ENCODE assay signal across 29 cellular contexts in the genomic region with DNA sequence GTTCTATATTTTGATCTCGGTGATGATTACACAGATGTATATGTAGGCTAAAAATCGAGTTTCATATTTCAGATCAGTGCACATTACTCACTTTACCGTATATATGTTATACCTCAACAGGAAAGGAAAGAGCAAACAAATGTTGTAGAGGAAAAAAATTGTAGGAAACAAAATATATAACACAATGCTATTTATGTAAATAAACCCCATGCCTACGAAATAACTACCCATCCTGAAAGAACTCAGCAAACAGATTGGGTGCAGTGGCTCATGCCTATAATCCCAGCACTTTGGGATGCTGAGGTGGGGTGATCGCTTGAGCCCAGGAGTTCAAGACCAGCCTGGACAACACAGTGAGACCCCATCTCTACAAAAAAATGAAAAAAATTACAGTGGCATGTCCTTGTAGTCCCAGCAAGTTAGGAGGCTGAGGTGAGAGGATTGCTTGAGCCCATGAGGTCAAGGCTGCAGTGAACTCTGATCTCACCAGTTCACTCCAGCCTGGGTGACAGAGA. TPM values are rescaled to one million over a fixed set of nuclear protein-coding genes. Genes with fewer than 3 reads are reported as not detected.
"Had no signal": no experiment of that assay in that cellular context is flagged by ENCODE, and none has a peak within 500 bp of the region (broad histone marks: within the 10 kb centered on the region; RNA-seq: fewer than 3 reads in every experiment).

No MANE protein-coding gene starts in this region.

- H3K9me3 Mint-ChIP-seq: activated CD4-positive, alpha-beta memory T cell treated with anti-CD3 and anti-CD28 coated beads, Interleukin-2, amount 10 ng/mL, durations not matched to agents 7 days and 5 days; activated CD4-positive, alpha-beta T cell treated with anti-CD3 and anti-CD28 coated beads, Interleukin-2, amount 10 ng/mL, durations not matched to agents 7 days and 5 days; activated naive CD4-positive, alpha-beta T cell treated with anti-CD3 and anti-CD28 coated beads, Interleukin-2, amount 10 ng/mL, durations not matched to agents 7 days and 5 days; activated naive CD4-positive, alpha-beta T cell treated with anti-CD3 and anti-CD28 coated beads, Interleukin-2, amount 50 U/mL, for 72 hours; activated naive CD8-positive, alpha-beta T cell treated with anti-CD3 and anti-CD28 coated beads, Interleukin-2, amount 10 ng/mL, durations not matched to agents 7 days and 5 days; activated T-cell treated with anti-CD3 and anti-CD28 coated beads, Interleukin-2, amount 50 U/mL, for 24 hours; activated T-cell treated with anti-CD3 and anti-CD28 coated beads, Interleukin-2, amount 50 U/mL, for 72 hours; brain; central memory CD8-positive, alpha-beta T cell; dendritic cell treated with granulocyte-macrophage colony-stimulating factor and Interleukin-4, amounts not matched to agents 40 ng/mL and 50 ng/mL, for 4 days; endodermal cell had no signal

- FAIRE-seq: frontal cortex had no signal

- DNase-seq: activated CD4-positive, alpha-beta memory T cell treated with anti-CD3 and anti-CD28 coated beads, Interleukin-2, amount 10 ng/mL, durations not matched to agents 7 days and 5 days; activated CD4-positive, alpha-beta T cell treated with anti-CD3 and anti-CD28 coated beads for 1 hour; activated CD4-positive, alpha-beta T cell treated with anti-CD3 and anti-CD28 coated beads for 4 hours; activated CD4-positive, alpha-beta T cell treated with anti-CD3 and anti-CD28 coated beads, Interleukin-2, amount 10 ng/mL, durations not matched to agents 7 days and 5 days; activated CD4-positive, alpha-beta T cell treated with anti-CD3 and anti-CD28 coated beads, Interleukin-2, amount 50 U/mL, for 4 hours; activated CD8-positive, alpha-beta memory T cell treated with anti-CD3 and anti-CD28 coated beads, Interleukin-2, amount 50 U/mL, for 48 hours; activated gamma-delta T cell; activated naive CD4-positive, alpha-beta T cell; activated naive CD4-positive, alpha-beta T cell treated with anti-CD3 and anti-CD28 coated beads, Interleukin-2, amount 10 ng/mL, durations not matched to agents 7 days and 5 days; activated naive CD8-positive, alpha-beta T cell treated with anti-CD3 and anti-CD28 coated beads, Interleukin-2, amount 10 ng/mL, durations not matched to agents 7 days and 5 days; activated T-cell treated with anti-CD3 and anti-CD28 coated beads for 4 hours; activated T-cell treated with anti-CD3 and anti-CD28 coated beads, Interleukin-2, amount 50 U/mL, for 24 hours; activated T-cell treated with anti-CD3 and anti-CD28 coated beads, Interleukin-2, amount 50 U/mL, for 72 hours; dorsolateral prefrontal cortex; effector memory CD4-positive, alpha-beta T cell; foreskin fibroblast; head of caudate nucleus; T-helper 2 cell had no signal

- H3K4me3 ChIP-seq: ascending aorta, breast epithelium, cardiac muscle cell, coronary artery, dorsolateral prefrontal cortex had no signal

- ATAC-seq: activated naive CD4-positive, alpha-beta T cell treated with anti-CD3 and anti-CD28 coated beads, Interleukin-2, amount 50 U/mL, for 72 hours; activated T-cell treated with anti-CD3 and anti-CD28 coated beads, Interleukin-2, amount 50 U/mL, for 72 hours; esophagus mucosa had no signal

- H3K27ac ChIP-seq: ascending aorta, breast epithelium, cardiac muscle cell, coronary artery, dorsolateral prefrontal cortex had no signal

- H3K36me3 Mint-ChIP-seq: activated naive CD4-positive, alpha-beta T cell treated with anti-CD3 and anti-CD28 coated beads, Interleukin-2, amount 10 ng/mL, durations not matched to agents 7 days and 5 days; activated naive CD4-positive, alpha-beta T cell treated with anti-CD3 and anti-CD28 coated beads, Interleukin-2, amount 50 U/mL, for 72 hours; activated naive CD8-positive, alpha-beta T cell treated with anti-CD3 and anti-CD28 coated beads, Interleukin-2, amount 10 ng/mL, durations not matched to agents 7 days and 5 days; brain had no signal

- H3K4me3 Mint-ChIP-seq: activated CD4-positive, alpha-beta memory T cell treated with anti-CD3 and anti-CD28 coated beads, Interleukin-2, amount 10 ng/mL, durations not matched to agents 7 days and 5 days; activated CD4-positive, alpha-beta T cell treated with anti-CD3 and anti-CD28 coated beads, Interleukin-2, amount 10 ng/mL, durations not matched to agents 7 days and 5 days; activated naive CD4-positive, alpha-beta T cell treated with anti-CD3 and anti-CD28 coated beads, Interleukin-2, amount 10 ng/mL, durations not matched to agents 7 days and 5 days; activated naive CD8-positive, alpha-beta T cell treated with anti-CD3 and anti-CD28 coated beads, Interleukin-2, amount 10 ng/mL, durations not matched to agents 7 days and 5 days; activated T-cell treated with anti-CD3 and anti-CD28 coated beads, Interleukin-2, amount 50 U/mL, for 24 hours; activated T-cell treated with anti-CD3 and anti-CD28 coated beads, Interleukin-2, amount 50 U/mL, for 72 hours; brain; central memory CD8-positive, alpha-beta T cell; dendritic cell treated with granulocyte-macrophage colony-stimulating factor and Interleukin-4, amounts not matched to agents 40 ng/mL and 50 ng/mL, for 4 days had no signal

- H3K4me1 ChIP-seq: ascending aorta, breast epithelium had no signal

- H3K27me3 ChIP-seq: ascending aorta, breast epithelium, cardiac muscle cell, dorsolateral prefrontal cortex had no signal

- H3K36me3 ChIP-seq: ascending aorta, breast epithelium, cardiac muscle cell had no signal

- H3K9me3 ChIP-seq: ascending aorta, breast epithelium had no signal

- H3K4me1 Mint-ChIP-seq: activated CD4-positive, alpha-beta memory T cell treated with anti-CD3 and anti-CD28 coated beads, Interleukin-2, amount 10 ng/mL, durations not matched to agents 7 days and 5 days; activated CD4-positive, alpha-beta T cell treated with anti-CD3 and anti-CD28 coated beads, Interleukin-2, amount 10 ng/mL, durations not matched to agents 7 days and 5 days; central memory CD8-positive, alpha-beta T cell had no signal

- H3K27me3 Mint-ChIP-seq: brain had no signal

- H3K27ac Mint-ChIP-seq: activated CD4-positive, alpha-beta memory T cell treated with anti-CD3 and anti-CD28 coated beads, Interleukin-2, amount 10 ng/mL, durations not matched to agents 7 days and 5 days; activated CD4-positive, alpha-beta T cell treated with anti-CD3 and anti-CD28 coated beads, Interleukin-2, amount 10 ng/mL, durations not matched to agents 7 days and 5 days; activated naive CD4-positive, alpha-beta T cell treated with anti-CD3 and anti-CD28 coated beads, Interleukin-2, amount 10 ng/mL, durations not matched to agents 7 days and 5 days; activated naive CD4-positive, alpha-beta T cell treated with anti-CD3 and anti-CD28 coated beads, Interleukin-2, amount 50 U/mL, for 72 hours; activated naive CD8-positive, alpha-beta T cell treated with anti-CD3 and anti-CD28 coated beads, Interleukin-2, amount 10 ng/mL, durations not matched to agents 7 days and 5 days; activated T-cell treated with anti-CD3 and anti-CD28 coated beads, Interleukin-2, amount 50 U/mL, for 24 hours; activated T-cell treated with anti-CD3 and anti-CD28 coated beads, Interleukin-2, amount 50 U/mL, for 72 hours; brain; dendritic cell treated with granulocyte-macrophage colony-stimulating factor and Interleukin-4, amounts not matched to agents 40 ng/mL and 50 ng/mL, for 4 days; endodermal cell had no signal

RNA-seq across cellular contexts. Expression of gene ETV4, which starts 18.0 kb away (rescaled TPM):
- total RNA-seq: ascending aorta had no signal
